ENCODE assay signal across 1 cellular context in genomic region chr6:43467752-43468151, GRCh38.
TF ChIP-seq lines count a peak whose summit lies in the region.

No MANE protein-coding gene starts in this region.

TF ChIP-seq in HepG2, 621 proteins besides CTCF, POLR2A, EP300 and RAD21:
- TF ChIP-seq MEF2D (CRISPR knock-in tag; IDR thresholded peaks at IDR 0.05) (no peak), ZNF841 (CRISPR knock-in tag; IDR thresholded peaks at IDR 0.05; ENCODE audit: borderline replicate concordance) (no peak), ATF2 (CRISPR knock-in tag; IDR thresholded peaks at IDR 0.05) (no peak), ZNF337 (CRISPR knock-in tag; IDR thresholded peaks at IDR 0.05; ENCODE audit: borderline replicate concordance, low read depth) (no peak), GRHL1 (CRISPR knock-in tag; conservative IDR thresholded peaks at IDR 0.05) (no peak), ZC3H4 (CRISPR knock-in tag; IDR thresholded peaks at IDR 0.05; ENCODE audit: borderline replicate concordance) (no peak), BRD4 (CRISPR knock-in tag; IDR thresholded peaks at IDR 0.05) (no peak)
